In genomic region chr7:15764986-15765385, GRCh38 we compare ENCODE assay signal across 22 cellular contexts.
A peak's percentile ranks its signal among the peaks of the same experiment; 100 is the strongest.
DNase-seq lines count a peak whose midpoint lies in the region; ATAC-seq and TF ChIP-seq lines count a peak whose summit lies in the region.
"Had no signal": no experiment of that assay in that cellular context is flagged by ENCODE, and none has a peak within 500 bp of the region (broad histone marks: within the 10 kb centered on the region; RNA-seq: fewer than 3 reads in every experiment).

No MANE protein-coding gene starts in this region.

- H3K9me3 Mint-ChIP-seq in endothelial cell (ENCODE audit: unreplicated experiment), result no peaks in the 10 kb centered on the region
- peaks cover 14% of the 10 kb centered on the region for H3K9me3 Mint-ChIP-seq in activated T-helper 2 cell treated with anti-CD3 and anti-CD28 coated beads, Interferon-gamma antibody, Interleukin-2, Interleukin-4, amounts not matched to agents 10 μg/mL and 5 μg/mL and 100 μg/mL, durations not matched to agents 14 hours and 24 hours and 36 hours
- H3K9me3 Mint-ChIP-seq: activated naive CD8-positive, alpha-beta T cell treated with anti-CD3 and anti-CD28 coated beads, Interleukin-2, amount 50 U/mL, for 24 hours had no signal

- DNase-seq in LoVo (ENCODE audit: low spot score), result peak; percentile 67
- DNase-seq in endothelial cell (ENCODE audit: low spot score), result no peak
- peak; percentile 11 for DNase-seq in left kidney (ENCODE audit: low read depth, low spot score)
- DNase-seq in sciatic nerve (ENCODE audit: low spot score), result no peak
- no peak for DNase-seq in activated T-helper 2 cell treated with anti-CD3 and anti-CD28 coated beads, Interferon-gamma antibody, Interleukin-2, Interleukin-4, amounts not matched to agents 10 μg/mL and 5 μg/mL and 100 μg/mL, durations not matched to agents 14 hours and 24 hours and 36 hours (ENCODE audit: low spot score)
- no peak for DNase-seq in T1000 (lab: John Stamatoyannopoulos, UW)
- DNase-seq: activated CD4-positive, alpha-beta T cell treated with anti-CD3 and anti-CD28 coated beads for 36 hours; activated gamma-delta T cell treated with Interleukin-2 at 50 U/mL for 16 hours; activated naive CD8-positive, alpha-beta T cell treated with anti-CD3 and anti-CD28 coated beads, Interleukin-2, amount 50 U/mL, for 24 hours; CD4-positive, alpha-beta memory T cell; DMS153; effector CD8-positive, alpha-beta T cell; kidney; natural killer cell; NCI-H1436 treated with DMSO at 0.1 percent for 48 hours; NCI-H526; stimulated activated naive CD4-positive, alpha-beta T cell treated with Interleukin-2 at 50 U/mL for 16 hours; T-cell had no signal

- H3K27me3 Mint-ChIP-seq in endothelial cell (ENCODE audit: unreplicated experiment), result no peaks in the 10 kb centered on the region
- H3K27me3 Mint-ChIP-seq in activated T-helper 2 cell treated with anti-CD3 and anti-CD28 coated beads, Interferon-gamma antibody, Interleukin-2, Interleukin-4, amounts not matched to agents 10 μg/mL and 5 μg/mL and 100 μg/mL, durations not matched to agents 14 hours and 24 hours and 36 hours (ENCODE audit: low read depth), result no peaks in the 10 kb centered on the region
- H3K27me3 Mint-ChIP-seq: activated CD4-positive, alpha-beta T cell treated with anti-CD3 and anti-CD28 coated beads for 36 hours; activated naive CD8-positive, alpha-beta T cell treated with anti-CD3 and anti-CD28 coated beads, Interleukin-2, amount 50 U/mL, for 24 hours; CD4-positive, alpha-beta memory T cell; T-cell had no signal

- no peak overlapping the region for H3K4me3 Mint-ChIP-seq in endothelial cell (ENCODE audit: unreplicated experiment)
- no peak overlapping the region for H3K4me3 Mint-ChIP-seq in activated T-helper 2 cell treated with anti-CD3 and anti-CD28 coated beads, Interferon-gamma antibody, Interleukin-2, Interleukin-4, amounts not matched to agents 10 μg/mL and 5 μg/mL and 100 μg/mL, durations not matched to agents 14 hours and 24 hours and 36 hours (ENCODE audit: low read depth)
- H3K4me3 Mint-ChIP-seq: activated CD4-positive, alpha-beta T cell treated with anti-CD3 and anti-CD28 coated beads for 36 hours; activated naive CD8-positive, alpha-beta T cell treated with anti-CD3 and anti-CD28 coated beads, Interleukin-2, amount 50 U/mL, for 24 hours; CD4-positive, alpha-beta memory T cell; natural killer cell; T-cell had no signal

- peaks cover 8% of the 10 kb centered on the region for H3K4me1 Mint-ChIP-seq in endothelial cell (ENCODE audit: unreplicated experiment)
- no peaks in the 10 kb centered on the region for H3K4me1 Mint-ChIP-seq in activated T-helper 2 cell treated with anti-CD3 and anti-CD28 coated beads, Interferon-gamma antibody, Interleukin-2, Interleukin-4, amounts not matched to agents 10 μg/mL and 5 μg/mL and 100 μg/mL, durations not matched to agents 14 hours and 24 hours and 36 hours (ENCODE audit: low read depth)
- H3K4me1 Mint-ChIP-seq: activated CD4-positive, alpha-beta T cell treated with anti-CD3 and anti-CD28 coated beads for 36 hours; activated naive CD8-positive, alpha-beta T cell treated with anti-CD3 and anti-CD28 coated beads, Interleukin-2, amount 50 U/mL, for 24 hours; CD4-positive, alpha-beta memory T cell; natural killer cell; T-cell had no signal

- no peak for TF ChIP-seq CTCF in endothelial cell (IDR thresholded peaks at IDR 0.05; ENCODE audit: unreplicated experiment)

- peak overlapping the region; percentile 61 for H3K27ac Mint-ChIP-seq in endothelial cell (ENCODE audit: unreplicated experiment)
- H3K27ac Mint-ChIP-seq in activated T-helper 2 cell treated with anti-CD3 and anti-CD28 coated beads, Interferon-gamma antibody, Interleukin-2, Interleukin-4, amounts not matched to agents 10 μg/mL and 5 μg/mL and 100 μg/mL, durations not matched to agents 14 hours and 24 hours and 36 hours, result no peak overlapping the region
- H3K27ac Mint-ChIP-seq: activated CD4-positive, alpha-beta T cell treated with anti-CD3 and anti-CD28 coated beads for 36 hours; activated naive CD8-positive, alpha-beta T cell treated with anti-CD3 and anti-CD28 coated beads, Interleukin-2, amount 50 U/mL, for 24 hours; CD4-positive, alpha-beta memory T cell; natural killer cell; T-cell had no signal

- intact Hi-C loops in sciatic nerve (cut with DNase I), result no loop called here
- intact Hi-C loops in activated T-helper 2 cell treated with anti-CD3 and anti-CD28 coated beads, Interferon-gamma antibody, Interleukin-2, Interleukin-4, amounts not matched to agents 10 μg/mL and 5 μg/mL and 100 μg/mL, durations not matched to agents 14 hours and 24 hours and 36 hours (cut with micrococcal nuclease), result no loop called here

- ATAC-seq in sciatic nerve (peak; percentile 84), HG02798 (IDR thresholded peaks at IDR 0.05; ENCODE audit: poor library complexity, unreplicated experiment) (no peak)
- ATAC-seq: activated CD4-positive, alpha-beta T cell treated with anti-CD3 and anti-CD28 coated beads for 36 hours; activated naive CD8-positive, alpha-beta T cell treated with anti-CD3 and anti-CD28 coated beads, Interleukin-2, amount 50 U/mL, for 24 hours; esophagus mucosa; K562; natural killer cell; Panc1; T-cell had no signal

- H3K36me3 Mint-ChIP-seq in endothelial cell (ENCODE audit: low read depth, unreplicated experiment), result no peaks in the 10 kb centered on the region
- H3K36me3 Mint-ChIP-seq in activated T-helper 2 cell treated with anti-CD3 and anti-CD28 coated beads, Interferon-gamma antibody, Interleukin-2, Interleukin-4, amounts not matched to agents 10 μg/mL and 5 μg/mL and 100 μg/mL, durations not matched to agents 14 hours and 24 hours and 36 hours (ENCODE audit: low read depth), result no peaks in the 10 kb centered on the region
- H3K36me3 Mint-ChIP-seq: CD4-positive, alpha-beta memory T cell; natural killer cell; T-cell had no signal

Comparison
In these comparisons a context has a peak if more than half of its experiments do, and no peak if none do; other contexts are left out.
1. DNase-seq: peak in LoVo (single experiment) and left kidney (single experiment); none in endothelial cell (single experiment), sciatic nerve (single experiment), activated T-helper 2 cell treated with anti-CD3 and anti-CD28 coated beads, Interferon-gamma antibody, Interleukin-2, Interleukin-4, amounts not matched to agents 10 μg/mL and 5 μg/mL and 100 μg/mL, durations not matched to agents 14 hours and 24 hours and 36 hours (single experiment) and T1000 (single experiment).